Comparison of ENCODE assay signal across 13 cellular contexts in genomic region chr6:43376551-43376981, GRCh38. TPM values are rescaled to one million over a fixed set of nuclear protein-coding genes. Genes with fewer than 3 reads are reported as not detected.
DNase-seq lines count a peak whose midpoint lies in the region; ATAC-seq and TF ChIP-seq lines count a peak whose summit lies in the region.
"Had no signal": no experiment of that assay in that cellular context is flagged by ENCODE, and none has a peak within 500 bp of the region (broad histone marks: within the 10 kb centered on the region; RNA-seq: fewer than 3 reads in every experiment).

No MANE protein-coding gene starts in this region.

- no peaks in the 10 kb centered on the region for H3K9me3 ChIP-seq in left lung

- H3K27me3 ChIP-seq in left lung: peaks cover 0 to 38% of the 10 kb centered on the region in 2 donors
- H3K27me3 ChIP-seq: hepatocyte had no signal

- no peaks in the 10 kb centered on the region for H3K36me3 ChIP-seq in left lung

- H3K4me3 ChIP-seq in left lung: no peak overlapping the region
- H3K4me3 ChIP-seq: hepatocyte, skin epidermis had no signal

- no peak for TF ChIP-seq CTCF in left lung (IDR thresholded peaks at IDR 0.05)

- intact Hi-C loops in left lung (cut with DNase I): no loop called here

- ATAC-seq in GM18861 (IDR thresholded peaks at IDR 0.05; ENCODE audit: unreplicated experiment) (peak; percentile 46), GM21529 (IDR thresholded peaks at IDR 0.05; ENCODE audit: unreplicated experiment) (peak; percentile 40), left lung (peak; percentile 23), HG03139 (IDR thresholded peaks at IDR 0.05; ENCODE audit: unreplicated experiment) (no peak)

- no peak overlapping the region for H3K27ac ChIP-seq in left lung
- H3K27ac ChIP-seq: hepatocyte, skin epidermis had no signal

- DNase-seq in RPMI7951 (ENCODE audit: low read depth) (peak; percentile 64), left lung (no peak), NOMO-1 treated with dmso at 0.1 percent for 144 hours (lab: John Stamatoyannopoulos, UW; ENCODE audit: unreplicated experiment) (no peak), putamen (ENCODE audit: low spot score) (no peak), NCI-H2171 treated with DMSO at 0.1 percent for 48 hours (lab: John Stamatoyannopoulos, UW) (no peak)
- DNase-seq: activated CD4-positive, alpha-beta T cell treated with anti-CD3 and anti-CD28 coated beads, Interleukin-2, amount 10 ng/mL, durations not matched to agents 7 days and 5 days; DMS 273 treated with DMSO at 0.1 percent for 48 hours; substantia nigra had no signal

- H3K4me1 ChIP-seq in left lung: no peaks in the 10 kb centered on the region

RNA-seq across cellular contexts. Expression of gene ZNF318, which starts 7.1 kb away (rescaled TPM):
- total RNA-seq in RPMI7951 (2014; rRNA removed; shearing (Covaris generic)): 8.0 and 10.9 TPM in 2 replicates
- 10 to 100 TPM; 13.3 to 14.3 TPM for total RNA-seq in left lung

RNA-seq across cellular contexts. Expression of gene ABCC10, which starts 50.8 kb away (rescaled TPM):
- 12.0 and 12.2 TPM in 2 replicates for total RNA-seq in RPMI7951 (2014; rRNA removed; shearing (Covaris generic))
- total RNA-seq in left lung: 10 to 100 TPM; 38.5 to 43.8 TPM
